ENCODE assay signal across 1 cellular context in genomic region chr14:75176142-75176820, GRCh38.
TF ChIP-seq lines count a peak whose summit lies in the region.

Gene TMED10, minus strand, starts transcription at chr14:75176612. Its CDS starts 33 bp downstream, at chr14:75176579.

TF ChIP-seq in HepG2, 621 proteins besides CTCF, POLR2A, EP300 and RAD21 (continued from another document and continues in another):
- peak; percentile 71; the same call in 1 of the 2 replicates for TF ChIP-seq MXD4 (CRISPR knock-in tag; IDR thresholded peaks at IDR 0.05)
- TF ChIP-seq, protein P1, sequence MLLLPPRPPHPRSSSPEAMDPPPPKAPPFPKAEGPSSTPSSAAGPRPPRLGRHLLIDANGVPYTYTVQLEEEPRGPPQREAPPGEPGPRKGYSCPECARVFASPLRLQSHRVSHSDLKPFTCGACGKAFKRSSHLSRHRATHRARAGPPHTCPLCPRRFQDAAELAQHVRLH (CRISPR knock-in tag; IDR thresholded peaks at IDR 0.05; ENCODE audit: borderline replicate concordance, low read depth) = 0 out of 2 replicates have a peak, but pooled peaks have one; percentile 19
- TF ChIP-seq ZNF331 (CRISPR knock-in tag; IDR thresholded peaks at IDR 0.05) = peak; percentile 39; the same call in 1 of the 2 replicates
- peak; percentile 55; the same call in 1 of the 2 replicates for TF ChIP-seq ZNF20 (CRISPR knock-in tag; IDR thresholded peaks at IDR 0.05)
- TF ChIP-seq ZBTB3 (CRISPR knock-in tag; IDR thresholded peaks at IDR 0.05; ENCODE audit: borderline replicate concordance, low read depth) = no peak
- TF ChIP-seq, protein P2, sequence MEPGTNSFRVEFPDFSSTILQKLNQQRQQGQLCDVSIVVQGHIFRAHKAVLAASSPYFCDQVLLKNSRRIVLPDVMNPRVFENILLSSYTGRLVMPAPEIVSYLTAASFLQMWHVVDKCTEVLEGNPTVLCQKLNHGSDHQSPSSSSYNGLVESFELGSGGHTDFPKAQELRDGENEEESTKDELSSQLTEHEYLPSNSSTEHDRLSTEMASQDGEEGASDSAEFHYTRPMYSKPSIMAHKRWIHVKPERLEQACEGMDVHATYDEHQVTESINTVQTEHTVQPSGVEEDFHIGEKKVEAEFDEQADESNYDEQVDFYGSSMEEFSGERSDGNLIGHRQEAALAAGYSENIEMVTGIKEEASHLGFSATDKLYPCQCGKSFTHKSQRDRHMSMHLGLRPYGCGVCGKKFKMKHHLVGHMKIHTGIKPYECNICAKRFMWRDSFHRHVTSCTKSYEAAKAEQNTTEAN (CRISPR knock-in tag; conservative IDR thresholded peaks at IDR 0.05) = peak; percentile 71; the same call in 1 of the 2 replicates
- no peak for TF ChIP-seq ZNF234 (CRISPR knock-in tag; conservative IDR thresholded peaks at IDR 0.05)
- 0 out of 2 replicates have a peak, but pooled peaks have one; percentile 4 for TF ChIP-seq JUND (CRISPR knock-in tag; IDR thresholded peaks at IDR 0.05)
- no peak for TF ChIP-seq ZNF749 (CRISPR knock-in tag; IDR thresholded peaks at IDR 0.05; ENCODE audit: borderline replicate concordance)
- peak in 1 of 2 experiments; percentile 78; a peak in 1 of 4 replicates for TF ChIP-seq KLF16 (CRISPR knock-in tag; IDR thresholded peaks at IDR 0.05)
- 0 out of 2 replicates have a peak, but pooled peaks have one; percentile 32 for TF ChIP-seq PRDM4 (CRISPR knock-in tag; IDR thresholded peaks at IDR 0.05; ENCODE audit: borderline replicate concordance)
- TF ChIP-seq PAWR (CRISPR knock-in tag; IDR thresholded peaks at IDR 0.05; ENCODE audit: borderline replicate concordance) = no peak
- 0 out of 2 replicates have a peak, but pooled peaks have one; percentile 32 for TF ChIP-seq ZNF558 (CRISPR knock-in tag; IDR thresholded peaks at IDR 0.05; ENCODE audit: borderline replicate concordance)
- TF ChIP-seq ZKSCAN8 (CRISPR knock-in tag; IDR thresholded peaks at IDR 0.05; ENCODE audit: borderline replicate concordance) = 0 out of 2 replicates have a peak, but pooled peaks have one; percentile 45
- TF ChIP-seq IKZF1 (IDR thresholded peaks at IDR 0.05) = no peak
- TF ChIP-seq, protein P3, sequence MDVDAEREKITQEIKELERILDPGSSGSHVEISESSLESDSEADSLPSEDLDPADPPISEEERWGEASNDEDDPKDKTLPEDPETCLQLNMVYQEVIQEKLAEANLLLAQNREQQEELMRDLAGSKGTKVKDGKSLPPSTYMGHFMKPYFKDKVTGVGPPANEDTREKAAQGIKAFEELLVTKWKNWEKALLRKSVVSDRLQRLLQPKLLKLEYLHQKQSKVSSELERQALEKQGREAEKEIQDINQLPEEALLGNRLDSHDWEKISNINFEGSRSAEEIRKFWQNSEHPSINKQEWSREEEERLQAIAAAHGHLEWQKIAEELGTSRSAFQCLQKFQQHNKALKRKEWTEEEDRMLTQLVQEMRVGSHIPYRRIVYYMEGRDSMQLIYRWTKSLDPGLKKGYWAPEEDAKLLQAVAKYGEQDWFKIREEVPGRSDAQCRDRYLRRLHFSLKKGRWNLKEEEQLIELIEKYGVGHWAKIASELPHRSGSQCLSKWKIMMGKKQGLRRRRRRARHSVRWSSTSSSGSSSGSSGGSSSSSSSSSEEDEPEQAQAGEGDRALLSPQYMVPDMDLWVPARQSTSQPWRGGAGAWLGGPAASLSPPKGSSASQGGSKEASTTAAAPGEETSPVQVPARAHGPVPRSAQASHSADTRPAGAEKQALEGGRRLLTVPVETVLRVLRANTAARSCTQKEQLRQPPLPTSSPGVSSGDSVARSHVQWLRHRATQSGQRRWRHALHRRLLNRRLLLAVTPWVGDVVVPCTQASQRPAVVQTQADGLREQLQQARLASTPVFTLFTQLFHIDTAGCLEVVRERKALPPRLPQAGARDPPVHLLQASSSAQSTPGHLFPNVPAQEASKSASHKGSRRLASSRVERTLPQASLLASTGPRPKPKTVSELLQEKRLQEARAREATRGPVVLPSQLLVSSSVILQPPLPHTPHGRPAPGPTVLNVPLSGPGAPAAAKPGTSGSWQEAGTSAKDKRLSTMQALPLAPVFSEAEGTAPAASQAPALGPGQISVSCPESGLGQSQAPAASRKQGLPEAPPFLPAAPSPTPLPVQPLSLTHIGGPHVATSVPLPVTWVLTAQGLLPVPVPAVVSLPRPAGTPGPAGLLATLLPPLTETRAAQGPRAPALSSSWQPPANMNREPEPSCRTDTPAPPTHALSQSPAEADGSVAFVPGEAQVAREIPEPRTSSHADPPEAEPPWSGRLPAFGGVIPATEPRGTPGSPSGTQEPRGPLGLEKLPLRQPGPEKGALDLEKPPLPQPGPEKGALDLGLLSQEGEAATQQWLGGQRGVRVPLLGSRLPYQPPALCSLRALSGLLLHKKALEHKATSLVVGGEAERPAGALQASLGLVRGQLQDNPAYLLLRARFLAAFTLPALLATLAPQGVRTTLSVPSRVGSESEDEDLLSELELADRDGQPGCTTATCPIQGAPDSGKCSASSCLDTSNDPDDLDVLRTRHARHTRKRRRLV (CRISPR knock-in tag; IDR thresholded peaks at IDR 0.05) = peak; percentile 77; the same call in 1 of the 2 replicates
- TF ChIP-seq, protein P4, sequence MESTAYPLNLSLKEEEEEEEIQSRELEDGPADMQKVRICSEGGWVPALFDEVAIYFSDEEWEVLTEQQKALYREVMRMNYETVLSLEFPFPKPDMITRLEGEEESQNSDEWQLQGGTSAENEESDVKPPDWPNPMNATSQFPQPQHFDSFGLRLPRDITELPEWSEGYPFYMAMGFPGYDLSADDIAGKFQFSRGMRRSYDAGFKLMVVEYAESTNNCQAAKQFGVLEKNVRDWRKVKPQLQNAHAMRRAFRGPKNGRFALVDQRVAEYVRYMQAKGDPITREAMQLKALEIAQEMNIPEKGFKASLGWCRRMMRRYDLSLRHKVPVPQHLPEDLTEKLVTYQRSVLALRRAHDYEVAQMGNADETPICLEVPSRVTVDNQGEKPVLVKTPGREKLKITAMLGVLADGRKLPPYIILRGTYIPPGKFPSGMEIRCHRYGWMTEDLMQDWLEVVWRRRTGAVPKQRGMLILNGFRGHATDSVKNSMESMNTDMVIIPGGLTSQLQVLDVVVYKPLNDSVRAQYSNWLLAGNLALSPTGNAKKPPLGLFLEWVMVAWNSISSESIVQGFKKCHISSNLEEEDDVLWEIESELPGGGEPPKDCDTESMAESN (CRISPR knock-in tag; conservative IDR thresholded peaks at IDR 0.05) = peak; percentile 85
- TF ChIP-seq ZNF354B (CRISPR knock-in tag; IDR thresholded peaks at IDR 0.05) = no peak
- TF ChIP-seq ZNF737 (CRISPR knock-in tag; IDR thresholded peaks at IDR 0.05; ENCODE audit: borderline replicate concordance) = peak; percentile 72; the same call in 1 of the 2 replicates
- peak; percentile 59; the same call in 1 of the 2 replicates for TF ChIP-seq CHD2 (IDR thresholded peaks at IDR 0.05; ENCODE audit: low read depth, low read length)
- TF ChIP-seq ASH2L (IDR thresholded peaks at IDR 0.05; ENCODE audit: insufficient read length, low read depth, low read length) = peak; percentile 98
- TF ChIP-seq, protein P5, sequence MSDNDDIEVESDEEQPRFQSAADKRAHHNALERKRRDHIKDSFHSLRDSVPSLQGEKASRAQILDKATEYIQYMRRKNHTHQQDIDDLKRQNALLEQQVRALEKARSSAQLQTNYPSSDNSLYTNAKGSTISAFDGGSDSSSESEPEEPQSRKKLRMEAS (IDR thresholded peaks at IDR 0.05) = peak; percentile 76
- 0 out of 2 replicates have a peak, but pooled peaks have one; percentile 41 for TF ChIP-seq NFIB (CRISPR knock-in tag; IDR thresholded peaks at IDR 0.05; ENCODE audit: borderline replicate concordance)
- peak; percentile 60; the same call in 1 of the 2 replicates for TF ChIP-seq ZNF746 (CRISPR knock-in tag; IDR thresholded peaks at IDR 0.05)
- peak; percentile 51; the same call in 1 of the 2 replicates for TF ChIP-seq PRDM15 (CRISPR knock-in tag; IDR thresholded peaks at IDR 0.05)
- peak; percentile 79; the same call in 1 of the 2 replicates for TF ChIP-seq ZNF564 (CRISPR knock-in tag; IDR thresholded peaks at IDR 0.05)
- peak; percentile 97 for TF ChIP-seq NR2F6 (IDR thresholded peaks at IDR 0.05)
- TF ChIP-seq NR2F6 (CRISPR knock-in tag; IDR thresholded peaks at IDR 0.05) = peak; percentile 93
- TF ChIP-seq SMAD9 (CRISPR knock-in tag; IDR thresholded peaks at IDR 0.05) = no peak
- TF ChIP-seq NKX3-1 (CRISPR knock-in tag; IDR thresholded peaks at IDR 0.05) = 0 out of 2 replicates have a peak, but pooled peaks have one; percentile 65
- TF ChIP-seq ZNF367 (CRISPR knock-in tag; IDR thresholded peaks at IDR 0.05; ENCODE audit: borderline replicate concordance) = 0 out of 2 replicates have a peak, but pooled peaks have one; percentile 38
- TF ChIP-seq NCOA2 (CRISPR knock-in tag; IDR thresholded peaks at IDR 0.05) = peak; percentile 48; the same call in 1 of the 2 replicates
- TF ChIP-seq KMT2A (CRISPR knock-in tag; IDR thresholded peaks at IDR 0.05) = peak; percentile 88
- 0 out of 2 replicates have a peak, but pooled peaks have one; percentile 69 for TF ChIP-seq ZNF142 (CRISPR knock-in tag; IDR thresholded peaks at IDR 0.05)
- TF ChIP-seq SALL1 (CRISPR knock-in tag; IDR thresholded peaks at IDR 0.05) = peak; percentile 82
